Comparison of ENCODE assay signal across 21 cellular contexts in the genomic region with DNA sequence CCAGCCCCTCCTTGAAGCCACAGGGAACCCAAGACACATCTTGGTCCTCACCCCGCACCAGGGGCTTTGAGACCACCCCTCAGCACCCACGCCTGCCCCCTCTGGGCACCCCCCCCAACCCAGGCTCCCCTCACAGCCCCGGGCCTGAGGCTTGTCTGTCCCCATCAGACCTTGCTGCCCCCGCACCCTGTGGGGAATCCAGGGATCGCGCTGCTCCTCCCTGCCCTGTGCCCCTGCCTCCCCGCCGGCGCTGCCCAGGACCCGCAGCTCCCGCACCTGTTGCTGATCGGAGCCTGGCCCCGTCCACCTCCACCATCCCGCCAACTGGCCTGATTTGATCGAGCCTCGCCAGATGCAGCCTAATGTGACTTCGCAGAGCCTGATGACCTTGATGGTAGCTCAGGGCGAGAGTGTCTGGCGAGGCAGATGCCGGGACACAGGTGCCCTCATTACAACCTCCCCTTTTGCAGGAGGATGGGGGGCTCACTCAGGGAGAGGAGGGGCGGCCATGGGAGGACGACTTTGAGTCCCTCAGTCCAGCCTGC. TPM values are rescaled to one million over a fixed set of nuclear protein-coding genes. Genes with fewer than 3 reads are reported as not detected.
A peak's percentile ranks its signal among the peaks of the same experiment; 100 is the strongest.
DNase-seq lines count a peak whose midpoint lies in the region; ATAC-seq, FAIRE-seq and TF ChIP-seq lines count a peak whose summit lies in the region.
"Had no signal": no experiment of that assay in that cellular context is flagged by ENCODE, and none has a peak within 500 bp of the region (broad histone marks: within the 10 kb centered on the region; RNA-seq: fewer than 3 reads in every experiment).

No MANE protein-coding gene starts in this region.

- TF ChIP-seq EP300 in H1 (IDR thresholded peaks at IDR 0.05; ENCODE audit: borderline replicate concordance in 1 of 2, low read depth in 2 of 2, low read length in 2 of 2), result no peak
- no peak for TF ChIP-seq EP300 in stomach (IDR thresholded peaks at IDR 0.05)

- H3K4me3 Mint-ChIP-seq in immature natural killer cell, result no peak overlapping the region
- H3K4me3 Mint-ChIP-seq: CD4-positive, CD25-positive, alpha-beta regulatory T cell; natural killer cell had no signal

- RAD21 ChIA-PET in HCT116 (lab: Charles Lee; ENCODE audit: low non-redundant PET in 1 of 2, low total read pairs in 2 of 2, uncharacterized antibody in 2 of 2, unreplicated experiment in 2 of 2), result no interaction called here

- H3K36me3 ChIP-seq in HCT116 (ENCODE audit: control insufficient read depth in 1 of 2, insufficient read depth in 2 of 2, low read length in 2 of 2), result no peaks in the 10 kb centered on the region
- no peaks in the 10 kb centered on the region for H3K36me3 ChIP-seq in H1 (ENCODE audit: control insufficient read depth in 2 of 4, insufficient read depth in 4 of 4, low read length in 3 of 4)
- no peaks in the 10 kb centered on the region for H3K36me3 ChIP-seq in pancreas
- no peaks in the 10 kb centered on the region for H3K36me3 ChIP-seq in stomach
- H3K36me3 ChIP-seq: adrenal gland, breast epithelium, HAP-1 had no signal

- intact Hi-C loops in HCT116 (cut with micrococcal nuclease), result no loop called here
- intact Hi-C loops in pancreas (cut with DNase I), result no loop called here
- intact Hi-C loops in stomach (cut with DNase I; ENCODE audit: low total_unique reads), result no loop called here

- H3K27ac ChIP-seq in HCT116 (ENCODE audit: low read depth, low read length), result no peak overlapping the region
- H3K27ac ChIP-seq in RWPE1, result peak overlapping the region; percentile 47
- H3K27ac ChIP-seq in H1 (ENCODE audit: low read depth, low read length), result no peak overlapping the region
- H3K27ac ChIP-seq in pancreas, result no peak overlapping the region
- H3K27ac ChIP-seq in stomach, result no peak overlapping the region
- H3K27ac ChIP-seq: adrenal gland, breast epithelium, coronary artery had no signal

- no peaks in the 10 kb centered on the region for H3K9me3 Mint-ChIP-seq in immature natural killer cell
- H3K9me3 Mint-ChIP-seq: natural killer cell had no signal

- H4K91ac ChIP-seq in H1 (replicated peaks; ENCODE audit: insufficient read length, low read length), result no peak overlapping the region

- H3K14ac ChIP-seq in H1 (ENCODE audit: insufficient read length), result no peak overlapping the region

- FAIRE-seq in H1 (lab: Jason Lieb, UNC) (no peak), pancreas (lab: Jason Lieb, UNC) (no peak)
- FAIRE-seq: endometrium had no signal

- no peak overlapping the region for H2AK5ac ChIP-seq in H1 (ENCODE audit: low read depth, low read length)

- no peak overlapping the region for H2BK120ac ChIP-seq in H1 (replicated peaks; ENCODE audit: low read depth, low read length)

- 88% methylated on average over 18 of the region's 22 CpGs; no CpG with 5 or more reads in 1 of the 2 experiments for WGBS in H1 (ENCODE audit: extremely low coverage in 1 of 2, insufficient coverage in 1 of 2, insufficient read length in 1 of 2, insufficient replicate concordance in 2 of 2, low coverage in 1 of 2, low lambda C conversion rate in 2 of 2, missing lambda C conversion rate in 1 of 2), 2 experiments
- WGBS in pancreas, 2 donors, result 25 to 26% methylated on average over 22 of the region's 22 CpGs
- WGBS in stomach, 5 donors, result 37 to 53% (median 49%) methylated on average over 13 to 22 of the region's 22 CpGs

- H3K56ac ChIP-seq in H1 (replicated peaks; ENCODE audit: insufficient read length, low read depth, low read length), result no peak overlapping the region

- H3K27me3 ChIP-seq in HCT116 (ENCODE audit: insufficient read depth, low read length), result no peaks in the 10 kb centered on the region
- H3K27me3 ChIP-seq in H1 (replicated peaks in 1 of 4; ENCODE audit: control insufficient read depth in 3 of 4, extremely low read depth in 1 of 4, insufficient read depth in 3 of 4, low read length in 3 of 4), result 0 out of 7 replicates have a peak, but pooled peaks cover 0 to 2% (median 0%) of the 10 kb centered on the region in 4 experiments
- no peaks in the 10 kb centered on the region for H3K27me3 ChIP-seq in pancreas
- peaks cover 0 to 37% (median 8%) of the 10 kb centered on the region in 3 donors for H3K27me3 ChIP-seq in stomach
- H3K27me3 ChIP-seq: adrenal gland had no signal

- H3K4me1 Mint-ChIP-seq in immature natural killer cell, result peaks cover 0 to 2% of the 10 kb centered on the region in 2 donors
- H3K4me1 Mint-ChIP-seq: CD4-positive, CD25-positive, alpha-beta regulatory T cell had no signal

- H3K4me3 ChIP-seq in HCT116 (replicated peaks in 1 of 2; ENCODE audit: low read depth in 1 of 2, low read length in 2 of 2) (no peak overlapping the region), H1 (ENCODE audit: extremely low read depth in 1 of 4, insufficient read depth in 2 of 4, low read depth in 3 of 4, low read length in 4 of 4) (no peak overlapping the region), pancreas (no peak overlapping the region), stomach (no peak overlapping the region)
- H3K4me3 ChIP-seq: adrenal gland, breast epithelium, coronary artery, HAP-1 had no signal

- no peak overlapping the region for H2AFZ ChIP-seq in HCT116 (ENCODE audit: low read depth, low read length, poor library complexity, severe bottlenecking)
- H2AFZ ChIP-seq in H1 (ENCODE audit: low read length), result no peak overlapping the region

- H3K9me3 ChIP-seq in HCT116 (ENCODE audit: control insufficient read depth in 1 of 2, insufficient read depth in 1 of 2, low read depth in 1 of 2, low read length in 2 of 2) (no peaks in the 10 kb centered on the region), H1 (ENCODE audit: insufficient read depth in 2 of 2, low read depth in 1 of 2, low read length in 1 of 2) (no peaks in the 10 kb centered on the region), pancreas (no peaks in the 10 kb centered on the region), stomach (no peaks in the 10 kb centered on the region)
- H3K9me3 ChIP-seq: adrenal gland, breast epithelium, HAP-1 had no signal

- H3K9ac ChIP-seq in HCT116 (ENCODE audit: low read length), result no peak overlapping the region
- 0 out of 7 replicates have a peak overlapping the region, but pooled peaks of 1 of the 4 experiments have one; percentile 22 for H3K9ac ChIP-seq in H1 (replicated peaks in 1 of 4; ENCODE audit: extremely low read depth in 1 of 4, low read depth in 3 of 4, low read length in 3 of 4)

- H2BK15ac ChIP-seq in H1 (ENCODE audit: low read length), result no peak overlapping the region

- no peak overlapping the region for H2BK20ac ChIP-seq in H1 (ENCODE audit: low read length)

- TF ChIP-seq CTCF in HCT116 (IDR thresholded peaks at IDR 0.05 in 2 of 3, conservative IDR thresholded peaks at IDR 0.05 in 1 of 3; ENCODE audit: borderline replicate concordance in 1 of 3, insufficient read depth in 1 of 3, low read depth in 2 of 3, low read length in 2 of 3) (no peak), RWPE1 (conservative IDR thresholded peaks at IDR 0.05; ENCODE audit: low read depth) (no peak), H1 (IDR thresholded peaks at IDR 0.05; ENCODE audit: control extremely low read depth in 1 of 3, insufficient read depth in 1 of 3, low read depth in 1 of 3, low read length in 3 of 3) (no peak), pancreas (IDR thresholded peaks at IDR 0.05) (no peak), stomach (IDR thresholded peaks at IDR 0.05) (no peak)

- no peak overlapping the region for H3K23ac ChIP-seq in H1 (ENCODE audit: insufficient read length)

- H3K23me2 ChIP-seq in H1 (ENCODE audit: low read depth, low read length), result peaks cover 4% of the 10 kb centered on the region; the same call in 1 of the 2 replicates

- CTCF ChIA-PET in HCT116 (lab: Charles Lee), result no interaction called here
- CTCF ChIA-PET in RWPE1 (lab: Yijun Ruan, JAX), result no interaction called here
- CTCF ChIA-PET in H1 (lab: Charles Lee; ENCODE audit: partially characterized antibody), result interaction anchor here (0.8 kb wide), 1 partner anchor 10 kb away, joined by 3 read pairs; no protein-coding TSS in a partner anchor

- H3K4ac ChIP-seq in H1 (replicated peaks; ENCODE audit: insufficient read length, low read depth, low read length), result no peak overlapping the region

- TF ChIP-seq POLR2A in HCT116 (IDR thresholded peaks at IDR 0.05; ENCODE audit: borderline replicate concordance, extremely low read depth, insufficient read depth, insufficient read length) (no peak), H1 (IDR thresholded peaks at IDR 0.05; ENCODE audit: control extremely low read depth in 1 of 2, low read depth in 2 of 2, low read length in 2 of 2) (no peak), stomach (IDR thresholded peaks at IDR 0.05) (no peak)

- H3K36me3 Mint-ChIP-seq in immature natural killer cell, result no peaks in the 10 kb centered on the region
- H3K36me3 Mint-ChIP-seq: CD4-positive, CD25-positive, alpha-beta regulatory T cell; natural killer cell had no signal

- peaks cover 4 to 6% of the 10 kb centered on the region in 2 experiments for H3K4me1 ChIP-seq in HCT116 (ENCODE audit: control insufficient read depth in 1 of 2, insufficient read depth in 2 of 2, low read length in 2 of 2)
- peaks cover 0 to 2% (median 0%) of the 10 kb centered on the region in 4 experiments; a peak in 1 of 7 replicates for H3K4me1 ChIP-seq in H1 (replicated peaks in 1 of 4; ENCODE audit: control insufficient read depth in 3 of 4, insufficient read depth in 4 of 4, low read length in 3 of 4)
- peaks cover 0 to 2% (median 0%) of the 10 kb centered on the region in 3 donors for H3K4me1 ChIP-seq in pancreas
- peaks cover 1 to 15% (median 5%) of the 10 kb centered on the region in 4 donors for H3K4me1 ChIP-seq in stomach
- H3K4me1 ChIP-seq: adrenal gland, breast epithelium, HAP-1 had no signal

- ATAC-seq in HCT116 (peak; percentile 18; the same call in 1 of the 2 replicates), pancreas (peak in 3 of 4 donors; percentile 26 to 29 (median 28))

- DNase-seq in HCT116 (ENCODE audit: low read depth, low spot score) (no peak), RWPE1 (ENCODE audit: low spot score) (no peak), H1 (ENCODE audit: low read depth in 1 of 2, low spot score in 2 of 2) (no peak), pancreas (peak in 2 of 6 donors; percentile 23 to 67), stomach (no peak), NCI-H1048 (lab: John Stamatoyannopoulos, UW) (no peak), immature natural killer cell (no peak)
- DNase-seq: activated CD4-positive, alpha-beta T cell treated with anti-CD3 and anti-CD28 coated beads, Interleukin-2, amount 50 U/mL, for 4 hours; activated gamma-delta T cell treated with Interleukin-2 at 50 U/mL for 16 hours; CD4-positive, CD25-positive, alpha-beta regulatory T cell; GDM1; glutamatergic neuron; Kasumi-1; natural killer cell; NCI-H2029; NCI-H446 treated with DMSO at 0.1 percent for 48 hours had no signal

- no peak overlapping the region for H3K27ac Mint-ChIP-seq in immature natural killer cell
- H3K27ac Mint-ChIP-seq: CD4-positive, CD25-positive, alpha-beta regulatory T cell had no signal

- no peak overlapping the region for H2BK12ac ChIP-seq in H1 (ENCODE audit: low read depth, low read length)

- H2BK5ac ChIP-seq in H1 (ENCODE audit: low read depth, low read length), result no peak overlapping the region

- H3K27me3 Mint-ChIP-seq in immature natural killer cell (ENCODE audit: low read depth in 3 of 3), result peaks cover 0 to 4% (median 2%) of the 10 kb centered on the region in 3 donors

- H3K79me2 ChIP-seq in HCT116 (ENCODE audit: insufficient read depth, low read length), result no peaks in the 10 kb centered on the region
- H3K79me2 ChIP-seq in H1 (ENCODE audit: control insufficient read depth in 1 of 2, insufficient read depth in 2 of 2, low read length in 2 of 2), result no peaks in the 10 kb centered on the region

- no peak overlapping the region for H4K5ac ChIP-seq in H1 (ENCODE audit: insufficient read length, low read depth, low read length)

- no peaks in the 10 kb centered on the region for H3K9me2 ChIP-seq in HCT116 (ENCODE audit: insufficient read depth)

- no peak for TF ChIP-seq RAD21 in HCT116 (IDR thresholded peaks at IDR 0.05; ENCODE audit: low read depth)
- TF ChIP-seq RAD21 in H1 (IDR thresholded peaks at IDR 0.05 in 1 of 2, conservative IDR thresholded peaks at IDR 0.05 in 1 of 2; ENCODE audit: low read depth in 2 of 2, low read length in 2 of 2), result no peak

- BruUV-seq in HCT116 (replicated peaks; lab: Mats Ljungman, UMichigan), result no TSS peak

- H3K4me2 ChIP-seq in HCT116 (ENCODE audit: low read length) (no peak overlapping the region), H1 (ENCODE audit: insufficient read depth in 1 of 2, low read depth in 2 of 2, low read length in 2 of 2) (no peak overlapping the region)

- H4K20me1 ChIP-seq in HCT116 (ENCODE audit: insufficient read depth), result no peaks in the 10 kb centered on the region
- peaks cover 0 to 3% of the 10 kb centered on the region in 2 experiments for H4K20me1 ChIP-seq in H1 (replicated peaks in 1 of 2; ENCODE audit: control insufficient read depth in 1 of 2, insufficient read depth in 2 of 2, low read length in 2 of 2)

- H4K8ac ChIP-seq in H1 (ENCODE audit: extremely low read depth, insufficient read depth, low read length), result peak overlapping the region; percentile 91; the same call in 1 of the 2 replicates

- no peaks in the 10 kb centered on the region for H3K79me1 ChIP-seq in H1 (ENCODE audit: low read depth, low read length)

- no peak overlapping the region; the same call in 1 of the 2 replicates for H3K18ac ChIP-seq in H1 (ENCODE audit: extremely low read depth, low read length)

- POLR2A ChIA-PET in HCT116 (lab: Charles Lee), result no interaction called here
- POLR2A ChIA-PET in RWPE1 (lab: Yijun Ruan, JAX; ENCODE audit: low non-redundant PET), result no interaction called here
- POLR2A ChIA-PET in H1 (lab: Charles Lee; ENCODE audit: partially characterized antibody), result interaction anchor here (1.0 to 1.3 kb wide), 3 partner anchors 53 to 92 kb away, joined by 3 to 6 read pairs (median 4); a partner anchor contains a TSS

RNA-seq across cellular contexts. Expression of a gene that starts 29.0 kb away (rescaled TPM):
- total RNA-seq in HCT116 (2021; ENCODE audit: unreplicated experiment), result 70.8 TPM
- polyA plus RNA-seq in HCT116 (2012), result 52.7 and 57.5 TPM in 2 replicates
- total RNA-seq in H1 (2021; fragmentation: NEBNext Ultra II Directional; extraction: Animal tissue kit (Norgen Biotek cat#: 25700)), result 22.2 and 25.3 TPM in 2 replicates
- 43.0 and 60.9 TPM in 2 replicates for polyA plus RNA-seq in H1 (2011; rRNA removed)
- polyA plus RNA-seq in H1 (2011; cell fraction: cytosol; rRNA removed), result 30.8 TPM
- 77.5 TPM for polyA plus RNA-seq in H1 (2011; cell fraction: nucleus; rRNA removed)
- 14.8 to 29.0 TPM (median 26.6 TPM) in 4 replicates for polyA plus RNA-seq in H1 (2012, experiment 1 of 2)
- 33.3 TPM for polyA plus RNA-seq in H1 (2012, experiment 2 of 2)
- 19.0 TPM for polyA plus RNA-seq in H1 (2013, experiment 1 of 2)
- 20.0 TPM for polyA plus RNA-seq in H1 (2013, experiment 2 of 2)
- polyA minus RNA-seq in H1 (2011; rRNA and poly(A)+ RNA removed), result 11.7 and 14.2 TPM in 2 replicates
- polyA minus RNA-seq in H1 (2011; cell fraction: cytosol; rRNA and poly(A)+ RNA removed), result 14.8 TPM
- polyA minus RNA-seq in H1 (2011; cell fraction: nucleus; rRNA and poly(A)+ RNA removed), result 24.0 TPM
- total RNA-seq in pancreas, result 10 to 100 TPM; 12.0 to 40.1 (median 17.3) TPM
- polyA plus RNA-seq in pancreas, result 10 to 100 TPM; 34.6 to 55.8 TPM
- total RNA-seq in stomach, result 10 to 100 TPM in 3 of 5 donors, 1 to 10 TPM in 2; 3.5 to 55.6 (median 17.6) TPM
- polyA plus RNA-seq in stomach, result 10 to 100 TPM; 33.2 to 40.7 (median 34.1) TPM
- 1 to 10 TPM; 5.6 to 7.5 (median 5.9) TPM for polyA plus RNA-seq in immature natural killer cell

RNA-seq across cellular contexts. Expression of a gene that starts 38.0 kb away (rescaled TPM):
- total RNA-seq in HCT116 (2021; ENCODE audit: unreplicated experiment), result 260 TPM
- 178 and 227 TPM in 2 replicates for polyA plus RNA-seq in HCT116 (2012)
- total RNA-seq in H1 (2021; fragmentation: NEBNext Ultra II Directional; extraction: Animal tissue kit (Norgen Biotek cat#: 25700)), result 120 and 131 TPM in 2 replicates
- 141 and 190 TPM in 2 replicates for polyA plus RNA-seq in H1 (2011; rRNA removed)
- 185 TPM for polyA plus RNA-seq in H1 (2011; cell fraction: cytosol; rRNA removed)
- 144 TPM for polyA plus RNA-seq in H1 (2011; cell fraction: nucleus; rRNA removed)
- polyA plus RNA-seq in H1 (2012, experiment 1 of 2), result 66.6 to 148 TPM (median 135 TPM) in 4 replicates
- 172 TPM for polyA plus RNA-seq in H1 (2012, experiment 2 of 2)
- 97.0 TPM for polyA plus RNA-seq in H1 (2013, experiment 1 of 2)
- polyA plus RNA-seq in H1 (2013, experiment 2 of 2), result 97.1 TPM
- polyA minus RNA-seq in H1 (2011; rRNA and poly(A)+ RNA removed), result 40.8 and 41.6 TPM in 2 replicates
- 51.5 TPM for polyA minus RNA-seq in H1 (2011; cell fraction: cytosol; rRNA and poly(A)+ RNA removed)
- polyA minus RNA-seq in H1 (2011; cell fraction: nucleus; rRNA and poly(A)+ RNA removed), result 46.7 TPM
- total RNA-seq in pancreas, result 10 to 100 TPM; 18.1 to 46.6 (median 23.7) TPM
- polyA plus RNA-seq in pancreas, result 10 to 100 TPM; 48.8 to 98.7 TPM
- 100 to 1,000 TPM in 1 of 5 donors, 10 to 100 TPM in 3, 1 to 10 TPM in 1; 3.5 to 146 (median 47.8) TPM for total RNA-seq in stomach
- polyA plus RNA-seq in stomach, result 100 to 1,000 TPM in 2 of 3 donors, 10 to 100 TPM in 1; 90.6 to 178 (median 158) TPM
- 10 to 100 TPM; 43.1 to 79.4 (median 58.7) TPM for polyA plus RNA-seq in immature natural killer cell

RNA-seq across cellular contexts. Expression of a gene that starts 57.3 kb away (rescaled TPM):
- 231 TPM for total RNA-seq in HCT116 (2021; ENCODE audit: unreplicated experiment)
- polyA plus RNA-seq in HCT116 (2012), result 235 and 241 TPM in 2 replicates
- 78.8 and 80.8 TPM in 2 replicates for total RNA-seq in H1 (2021; fragmentation: NEBNext Ultra II Directional; extraction: Animal tissue kit (Norgen Biotek cat#: 25700))
- polyA plus RNA-seq in H1 (2011; rRNA removed), result 99.7 and 144 TPM in 2 replicates
- 68.0 TPM for polyA plus RNA-seq in H1 (2011; cell fraction: cytosol; rRNA removed)
- 334 TPM for polyA plus RNA-seq in H1 (2011; cell fraction: nucleus; rRNA removed)
- 65.1 to 84.3 TPM (median 78.3 TPM) in 4 replicates for polyA plus RNA-seq in H1 (2012, experiment 1 of 2)
- 54.5 TPM for polyA plus RNA-seq in H1 (2012, experiment 2 of 2)
- polyA plus RNA-seq in H1 (2013, experiment 1 of 2), result 39.6 TPM
- polyA plus RNA-seq in H1 (2013, experiment 2 of 2), result 35.7 TPM
- 71.4 and 95.1 TPM in 2 replicates for polyA minus RNA-seq in H1 (2011; rRNA and poly(A)+ RNA removed)
- 67.2 TPM for polyA minus RNA-seq in H1 (2011; cell fraction: cytosol; rRNA and poly(A)+ RNA removed)
- 69.8 TPM for polyA minus RNA-seq in H1 (2011; cell fraction: nucleus; rRNA and poly(A)+ RNA removed)
- 10 to 100 TPM; 39.3 to 56.6 (median 43.0) TPM for total RNA-seq in pancreas
- 100 to 1,000 TPM; 135 to 174 TPM for polyA plus RNA-seq in pancreas
- 100 to 1,000 TPM in 4 of 5 donors, 10 to 100 TPM in 1; 52.0 to 275 (median 142) TPM for total RNA-seq in stomach
- 100 to 1,000 TPM in 2 of 3 donors, 10 to 100 TPM in 1; 86.1 to 138 (median 105) TPM for polyA plus RNA-seq in stomach
- polyA plus RNA-seq in immature natural killer cell, result 10 to 100 TPM; 12.4 to 40.4 (median 17.3) TPM

RNA-seq across cellular contexts. Expression of a gene that starts 57.5 kb away (rescaled TPM):
- 47.5 TPM for total RNA-seq in HCT116 (2021; ENCODE audit: unreplicated experiment)
- 39.0 and 43.1 TPM in 2 replicates for polyA plus RNA-seq in HCT116 (2012)
- total RNA-seq in H1 (2021; fragmentation: NEBNext Ultra II Directional; extraction: Animal tissue kit (Norgen Biotek cat#: 25700)), result 37.0 and 41.8 TPM in 2 replicates
- polyA plus RNA-seq in H1 (2011; rRNA removed), result 60.8 and 64.2 TPM in 2 replicates
- 84.9 TPM for polyA plus RNA-seq in H1 (2011; cell fraction: cytosol; rRNA removed)
- 30.5 TPM for polyA plus RNA-seq in H1 (2011; cell fraction: nucleus; rRNA removed)
- polyA plus RNA-seq in H1 (2012, experiment 1 of 2), result 48.9 to 59.9 TPM (median 53.7 TPM) in 4 replicates
- polyA plus RNA-seq in H1 (2012, experiment 2 of 2), result 39.8 TPM
- 40.1 TPM for polyA plus RNA-seq in H1 (2013, experiment 1 of 2)
- polyA plus RNA-seq in H1 (2013, experiment 2 of 2), result 41.3 TPM
- 31.9 and 34.2 TPM in 2 replicates for polyA minus RNA-seq in H1 (2011; rRNA and poly(A)+ RNA removed)
- polyA minus RNA-seq in H1 (2011; cell fraction: cytosol; rRNA and poly(A)+ RNA removed), result 15.9 TPM
- 18.6 TPM for polyA minus RNA-seq in H1 (2011; cell fraction: nucleus; rRNA and poly(A)+ RNA removed)
- total RNA-seq in pancreas, result 10 to 100 TPM; 10.5 to 18.3 (median 13.1) TPM
- polyA plus RNA-seq in pancreas, result 100 to 1,000 TPM; 102 to 119 TPM
- 100 to 1,000 TPM in 1 of 5 donors, 10 to 100 TPM in 3, 1 to 10 TPM in 1; 8.1 to 109 (median 25.7) TPM for total RNA-seq in stomach
- 10 to 100 TPM; 43.5 to 67.1 (median 55.6) TPM for polyA plus RNA-seq in stomach
- 10 to 100 TPM; 31.1 to 75.2 (median 61.8) TPM for polyA plus RNA-seq in immature natural killer cell
